12 cellular contexts compared by ENCODE assay signal in genomic region chr11:100706179-100706578, GRCh38. TPM values are rescaled to one million over a fixed set of nuclear protein-coding genes. Genes with fewer than 3 reads are reported as not detected.
A peak's percentile ranks its signal among the peaks of the same experiment; 100 is the strongest.
DNase-seq lines count a peak whose midpoint lies in the region; ATAC-seq lines count a peak whose summit lies in the region.
"Had no signal": no experiment of that assay in that cellular context is flagged by ENCODE, and none has a peak within 500 bp of the region (broad histone marks: within the 10 kb centered on the region; RNA-seq: fewer than 3 reads in every experiment).

No MANE protein-coding gene starts in this region.

- peak; percentile 64 for ATAC-seq in GM19023 (IDR thresholded peaks at IDR 0.05; ENCODE audit: unreplicated experiment)
- peak; percentile 61 for ATAC-seq in GM21737 (IDR thresholded peaks at IDR 0.05; ENCODE audit: unreplicated experiment)
- peak; percentile 64 for ATAC-seq in HG03342 (IDR thresholded peaks at IDR 0.05; ENCODE audit: unreplicated experiment)
- ATAC-seq: activated T-cell treated with anti-CD3 and anti-CD28 coated beads, Interleukin-2, amount 50 U/mL, for 4 hours had no signal

- DNase-seq in renal cortical epithelial cell (ENCODE audit: low read depth) (peak; percentile 20), posterior vena cava (ENCODE audit: low spot score) (no peak), DMS 273 treated with DMSO at 0.1 percent for 48 hours (lab: John Stamatoyannopoulos, UW) (no peak), OCI-M1 (lab: John Stamatoyannopoulos, UW) (no peak)
- DNase-seq: activated T-cell treated with anti-CD3 and anti-CD28 coated beads, Interleukin-2, amount 50 U/mL, for 4 hours; Caco-2; heart left ventricle; NCI-H446; Right ventricle myocardium superior had no signal

- intact Hi-C loops in posterior vena cava (cut with DNase I): no loop called here

RNA-seq across cellular contexts. Expression of gene ARHGAP42, which starts 19.1 kb away (rescaled TPM):
- total RNA-seq in renal cortical epithelial cell: 15.8 and 24.5 TPM in 2 replicates
- total RNA-seq in posterior vena cava: 10 to 100 TPM; 14.9 to 20.0 TPM
